In the genomic region with DNA sequence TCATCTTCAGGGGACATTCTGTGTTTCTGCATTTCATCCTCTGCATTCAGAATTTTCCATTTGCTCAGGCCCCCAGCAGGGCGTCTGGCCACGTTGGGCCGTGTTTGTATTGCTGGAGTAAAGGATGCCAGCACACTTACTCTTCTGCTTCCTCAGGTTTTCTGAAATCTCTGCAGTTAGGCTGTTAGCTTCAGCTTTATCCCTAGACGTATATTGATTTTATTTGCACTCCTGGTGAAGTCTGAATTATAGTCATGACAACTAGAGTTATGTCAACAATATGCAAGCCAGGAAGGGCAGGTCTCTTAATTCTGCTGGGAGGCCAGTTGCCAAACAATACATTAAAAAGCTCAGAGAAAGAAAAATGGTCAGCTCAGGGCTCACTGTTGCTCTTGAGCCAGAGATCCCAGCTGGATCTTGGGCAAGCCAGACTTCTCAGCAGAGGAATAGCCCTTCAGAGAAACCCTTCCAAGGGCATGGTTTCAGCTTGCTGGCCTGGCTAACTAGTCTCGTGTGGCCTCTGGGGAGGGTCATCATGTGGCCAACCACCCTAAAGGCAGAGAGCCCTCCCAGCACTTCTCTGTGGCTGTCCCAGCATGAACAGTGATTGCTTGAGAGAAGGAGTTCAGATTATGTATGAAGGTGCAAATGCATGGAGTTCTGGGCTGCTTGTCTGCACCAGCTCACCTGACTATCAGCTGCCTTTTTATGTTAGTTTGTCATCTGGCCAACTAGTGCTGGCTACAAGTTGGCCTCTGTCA, we compare ENCODE assay signal across 12 cellular contexts.
DNase-seq lines count a peak whose midpoint lies in the region; ATAC-seq and TF ChIP-seq lines count a peak whose summit lies in the region.
"Had no signal": no experiment of that assay in that cellular context is flagged by ENCODE, and none has a peak within 500 bp of the region (broad histone marks: within the 10 kb centered on the region; RNA-seq: fewer than 3 reads in every experiment).

No MANE protein-coding gene starts in this region.

- no peak overlapping the region for H3K4me2 ChIP-seq in neuronal stem cell (ENCODE audit: insufficient read depth, low read length, poor library complexity, severe bottlenecking)

- H3K27ac ChIP-seq in C4-2B (peak overlapping the region; percentile 79), brain microvascular endothelial cell (no peak overlapping the region), neuronal stem cell (replicated peaks; ENCODE audit: low read length) (no peak overlapping the region)
- H3K27ac ChIP-seq: cardiac muscle cell, lower lobe of right lung had no signal

- H3K18ac ChIP-seq in neuronal stem cell (ENCODE audit: low read length) = no peak overlapping the region

- WGBS in neuronal stem cell (ENCODE audit: extremely low coverage in 2 of 2, insufficient read length in 2 of 2, insufficient replicate concordance in 1 of 2), 2 donors = no CpG with 5 or more reads among the region's 5 CpGs

- H3K4me3 ChIP-seq in brain microvascular endothelial cell (ENCODE audit: low read depth, low read length) = no peak overlapping the region
- H3K4me3 ChIP-seq in neuronal stem cell (ENCODE audit: low read length in 2 of 2) = peak overlapping the region in 1 of 2 donors; percentile 50
- H3K4me3 ChIP-seq: cardiac muscle cell, lower lobe of right lung had no signal

- no peak overlapping the region for H2BK12ac ChIP-seq in neuronal stem cell (ENCODE audit: low read length)

- TF ChIP-seq CTCF in C4-2B (conservative IDR thresholded peaks at IDR 0.05) (no peak), brain microvascular endothelial cell (IDR thresholded peaks at IDR 0.05; ENCODE audit: low read depth, low read length, missing control alignments) (no peak)

- DNase-seq in NCI-H1092 treated with DMSO at 0.1 percent for 48 hours (lab: John Stamatoyannopoulos, UW) (peak; percentile 93), brain microvascular endothelial cell (peak; percentile 33), medulla oblongata (ENCODE audit: extremely low spot score) (peak; percentile 42), inferior parietal cortex (ENCODE audit: extremely low spot score) (no peak), neuronal stem cell (ENCODE audit: low spot score) (no peak), iPS-NIHi7 (ENCODE audit: extremely low spot score) (no peak)
- DNase-seq: lower lobe of right lung; NCI-H1694 treated with DMSO at 0.1 percent for 48 hours; stimulated activated CD4-positive, alpha-beta T cell treated with anti-CD3 and anti-CD28 coated beads, Interleukin-2, amount 100 ng/mL, for 24 hours had no signal

- no peak overlapping the region for H2AK5ac ChIP-seq in neuronal stem cell (ENCODE audit: low read depth, low read length)

- ATAC-seq in HG03342 (IDR thresholded peaks at IDR 0.05; ENCODE audit: unreplicated experiment) = no peak

- no peaks in the 10 kb centered on the region for H3K79me1 ChIP-seq in neuronal stem cell (ENCODE audit: low read depth, low read length)

- no peaks in the 10 kb centered on the region for H3K9me3 ChIP-seq in neuronal stem cell (replicated peaks in 1 of 2; ENCODE audit: control insufficient read depth in 2 of 2, insufficient read depth in 1 of 2, low read depth in 1 of 2, low read length in 2 of 2)
- H3K9me3 ChIP-seq: lower lobe of right lung had no signal

- H2BK5ac ChIP-seq in neuronal stem cell (ENCODE audit: low read length) = no peak overlapping the region

- in situ Hi-C loops in brain microvascular endothelial cell (cut with HindIII; ENCODE audit: low pct_ligation_motif_present, low sequenced_read_pairs) = loop anchor here (25.0 kb wide), 1 partner anchor 188 kb away; no protein-coding TSS in a partner anchor

- no peak overlapping the region for H3K14ac ChIP-seq in neuronal stem cell (ENCODE audit: low read length)

- H3K4ac ChIP-seq in neuronal stem cell (ENCODE audit: low read length) = no peak overlapping the region

- peaks cover 0 to 30% of the 10 kb centered on the region in 2 donors for H3K4me1 ChIP-seq in neuronal stem cell (ENCODE audit: control insufficient read depth in 2 of 2, insufficient read depth in 1 of 2, low read depth in 1 of 2, low read length in 2 of 2)

- H4K91ac ChIP-seq in neuronal stem cell (ENCODE audit: low read depth, low read length, poor library complexity) = no peak overlapping the region

- H3K23ac ChIP-seq in neuronal stem cell (ENCODE audit: low read depth, low read length, poor library complexity) = no peak overlapping the region

- H4K8ac ChIP-seq in neuronal stem cell (ENCODE audit: low read depth, low read length) = no peak overlapping the region

- H2BK15ac ChIP-seq in neuronal stem cell (ENCODE audit: low read length) = no peak overlapping the region

- no peak overlapping the region for H2AFZ ChIP-seq in neuronal stem cell (ENCODE audit: low read length)

- H3K9ac ChIP-seq in neuronal stem cell (ENCODE audit: low read depth, low read length, poor library complexity) = no peak overlapping the region

- no peaks in the 10 kb centered on the region for H3K27me3 ChIP-seq in brain microvascular endothelial cell (replicated peaks)
- no peaks in the 10 kb centered on the region for H3K27me3 ChIP-seq in neuronal stem cell (ENCODE audit: control insufficient read depth in 3 of 3, insufficient read depth in 3 of 3, low read depth in 1 of 3, low read length in 3 of 3)
- H3K27me3 ChIP-seq: cardiac muscle cell had no signal

- no peak overlapping the region for H2BK120ac ChIP-seq in neuronal stem cell (ENCODE audit: low read depth, low read length)

- H3K36me3 ChIP-seq in brain microvascular endothelial cell (replicated peaks) = no peaks in the 10 kb centered on the region
- no peaks in the 10 kb centered on the region for H3K36me3 ChIP-seq in neuronal stem cell (replicated peaks in 1 of 2; ENCODE audit: control insufficient read depth in 2 of 2, insufficient read depth in 2 of 2, low read length in 2 of 2)
- H3K36me3 ChIP-seq: cardiac muscle cell, lower lobe of right lung had no signal

Comparison
In these comparisons a context has a peak if more than half of its experiments do, and no peak if none do; other contexts are left out.
1. DNase-seq: peak in NCI-H1092 treated with DMSO at 0.1 percent for 48 hours (single experiment), brain microvascular endothelial cell (single experiment) and medulla oblongata (single experiment); none in inferior parietal cortex (single experiment), neuronal stem cell (single experiment) and iPS-NIHi7 (single experiment).